Comparison of ENCODE assay signal across 14 cellular contexts in the genomic region with DNA sequence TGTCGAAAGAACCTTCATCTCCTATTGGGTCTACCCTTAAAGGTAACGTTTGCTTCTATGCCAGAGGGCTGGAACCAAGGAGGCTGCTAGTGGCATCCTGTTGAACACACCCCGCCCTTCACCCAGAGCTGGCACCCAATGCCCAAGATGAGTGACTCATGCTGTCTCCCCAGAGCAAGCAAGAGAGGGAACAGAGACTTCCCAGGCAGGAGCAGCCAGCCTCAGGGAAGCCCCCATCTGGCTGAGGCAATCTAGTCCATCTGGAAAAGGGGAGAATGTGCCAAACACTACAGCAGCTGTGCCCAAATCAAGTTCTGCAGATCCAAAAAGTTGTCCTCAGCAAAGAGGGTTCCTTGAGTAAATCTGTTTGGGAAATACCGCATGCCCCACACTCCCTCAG.
A peak's percentile ranks its signal among the peaks of the same experiment; 100 is the strongest.
DNase-seq lines count a peak whose midpoint lies in the region; ATAC-seq and TF ChIP-seq lines count a peak whose summit lies in the region.
"Had no signal": no experiment of that assay in that cellular context is flagged by ENCODE, and none has a peak within 500 bp of the region (broad histone marks: within the 10 kb centered on the region; RNA-seq: fewer than 3 reads in every experiment).

No MANE protein-coding gene starts in this region.

- no peak overlapping the region for H2AFZ ChIP-seq in smooth muscle cell (ENCODE audit: low read depth)

- no peaks in the 10 kb centered on the region for H3K9me3 ChIP-seq in naive thymus-derived CD4-positive, alpha-beta T cell (ENCODE audit: control insufficient read depth in 2 of 3, low read length in 3 of 3)
- no peaks in the 10 kb centered on the region for H3K9me3 ChIP-seq in smooth muscle cell (replicated peaks; ENCODE audit: low read depth)

- H3K36me3 Mint-ChIP-seq in naive thymus-derived CD4-positive, alpha-beta T cell, result peaks cover 0 to 21% (median 4%) of the 10 kb centered on the region in 5 donors
- H3K36me3 Mint-ChIP-seq: activated naive CD4-positive, alpha-beta T cell treated with anti-CD3 and anti-CD28 coated beads, Interleukin-2, amount 10 ng/mL, durations not matched to agents 7 days and 5 days had no signal

- no peaks in the 10 kb centered on the region for H4K20me1 ChIP-seq in smooth muscle cell (ENCODE audit: low read depth)

- intact Hi-C loops in naive thymus-derived CD4-positive, alpha-beta T cell (cut with micrococcal nuclease), result no loop called here

- no peaks in the 10 kb centered on the region for H3F3A ChIP-seq in smooth muscle cell (ENCODE audit: low read depth)

- CTCF ChIA-PET in naive thymus-derived CD4-positive, alpha-beta T cell (lab: Charles Lee), result no interaction called here

- TF ChIP-seq CTCF in epithelial cell of esophagus (IDR thresholded peaks at IDR 0.05; ENCODE audit: insufficient read depth, low read depth, low read length, missing control alignments), result no peak
- TF ChIP-seq CTCF in smooth muscle cell (IDR thresholded peaks at IDR 0.05; ENCODE audit: borderline replicate concordance, insufficient read depth, poor library complexity, severe bottlenecking), result no peak

- H3K27me3 ChIP-seq in naive thymus-derived CD4-positive, alpha-beta T cell (ENCODE audit: control insufficient read depth in 2 of 2, insufficient read depth in 2 of 2, low read length in 2 of 2), result no peaks in the 10 kb centered on the region
- peaks cover 17% of the 10 kb centered on the region for H3K27me3 ChIP-seq in smooth muscle cell (ENCODE audit: low read depth)
- H3K27me3 ChIP-seq: cardiac muscle cell, heart right ventricle had no signal

- peak; percentile 93 for DNase-seq in DMS 273 (lab: John Stamatoyannopoulos, UW; ENCODE audit: unreplicated experiment)
- peak; percentile 94 for DNase-seq in NCI-H1694 (lab: John Stamatoyannopoulos, UW)
- peak; percentile 44 for DNase-seq in epithelial cell of esophagus (ENCODE audit: low read depth)
- DNase-seq in naive thymus-derived CD4-positive, alpha-beta T cell, result no peak
- DNase-seq in NCI-H2227 (lab: John Stamatoyannopoulos, UW; ENCODE audit: unreplicated experiment), result no peak
- DNase-seq in mesenteric fat pad (ENCODE audit: low spot score), result no peak
- DNase-seq in stimulated activated naive CD8-positive, alpha-beta T cell treated with anti-CD3 and anti-CD28 coated beads, Interleukin-15, amount 100 ng/mL, for 72 hours, result no peak
- DNase-seq in smooth muscle cell (lab: John Stamatoyannopoulos, UW; ENCODE audit: unreplicated experiment), result no peak
- DNase-seq: activated naive CD4-positive, alpha-beta T cell treated with anti-CD3 and anti-CD28 coated beads, Interleukin-2, amount 10 ng/mL, durations not matched to agents 7 days and 5 days; heart right ventricle; NCI-H146 had no signal

- peaks cover 0 to 21% (median 11%) of the 10 kb centered on the region in 11 donors for H3K9me3 Mint-ChIP-seq in naive thymus-derived CD4-positive, alpha-beta T cell
- peaks cover 0 to 19% of the 10 kb centered on the region in 2 donors for H3K9me3 Mint-ChIP-seq in stimulated activated naive CD8-positive, alpha-beta T cell treated with anti-CD3 and anti-CD28 coated beads, Interleukin-15, amount 100 ng/mL, for 72 hours
- H3K9me3 Mint-ChIP-seq: activated naive CD4-positive, alpha-beta T cell treated with anti-CD3 and anti-CD28 coated beads, Interleukin-2, amount 10 ng/mL, durations not matched to agents 7 days and 5 days had no signal

- POLR2A ChIA-PET in naive thymus-derived CD4-positive, alpha-beta T cell (lab: Charles Lee), result no interaction called here

- H3K4me3 ChIP-seq in epithelial cell of esophagus (ENCODE audit: low read length) (no peak overlapping the region), smooth muscle cell (no peak overlapping the region)
- no peak overlapping the region for H3K4me3 ChIP-seq in naive thymus-derived CD4-positive, alpha-beta T cell (ENCODE audit: low read length)
- H3K4me3 ChIP-seq: cardiac muscle cell, heart right ventricle, SK-N-MC had no signal

- H3K36me3 ChIP-seq in naive thymus-derived CD4-positive, alpha-beta T cell (ENCODE audit: control insufficient read depth in 2 of 3, insufficient read depth in 3 of 3, low read length in 3 of 3), result no peaks in the 10 kb centered on the region
- H3K36me3 ChIP-seq in smooth muscle cell (ENCODE audit: low read depth), result no peaks in the 10 kb centered on the region
- H3K36me3 ChIP-seq: cardiac muscle cell, heart right ventricle had no signal

- no peak overlapping the region for H3K4me3 Mint-ChIP-seq in naive thymus-derived CD4-positive, alpha-beta T cell
- no peak overlapping the region for H3K4me3 Mint-ChIP-seq in stimulated activated naive CD8-positive, alpha-beta T cell treated with anti-CD3 and anti-CD28 coated beads, Interleukin-15, amount 100 ng/mL, for 72 hours
- H3K4me3 Mint-ChIP-seq: activated naive CD4-positive, alpha-beta T cell treated with anti-CD3 and anti-CD28 coated beads, Interleukin-2, amount 10 ng/mL, durations not matched to agents 7 days and 5 days; nephron had no signal

- H3K4me2 ChIP-seq in smooth muscle cell, result no peak overlapping the region

- no peak overlapping the region for H3K27ac Mint-ChIP-seq in naive thymus-derived CD4-positive, alpha-beta T cell
- H3K27ac Mint-ChIP-seq in stimulated activated naive CD8-positive, alpha-beta T cell treated with anti-CD3 and anti-CD28 coated beads, Interleukin-15, amount 100 ng/mL, for 72 hours, result no peak overlapping the region
- H3K27ac Mint-ChIP-seq: activated naive CD4-positive, alpha-beta T cell treated with anti-CD3 and anti-CD28 coated beads, Interleukin-2, amount 10 ng/mL, durations not matched to agents 7 days and 5 days; nephron had no signal

- peaks cover 0 to 11% (median 5%) of the 10 kb centered on the region in 7 donors for H3K4me1 Mint-ChIP-seq in naive thymus-derived CD4-positive, alpha-beta T cell
- H3K4me1 Mint-ChIP-seq in stimulated activated naive CD8-positive, alpha-beta T cell treated with anti-CD3 and anti-CD28 coated beads, Interleukin-15, amount 100 ng/mL, for 72 hours, result peaks cover 9% of the 10 kb centered on the region
- H3K4me1 Mint-ChIP-seq: nephron had no signal

- no peaks in the 10 kb centered on the region for H3K4me1 ChIP-seq in naive thymus-derived CD4-positive, alpha-beta T cell (ENCODE audit: control insufficient read depth in 2 of 2, insufficient read depth in 2 of 2, low read length in 2 of 2)
- no peaks in the 10 kb centered on the region for H3K4me1 ChIP-seq in smooth muscle cell (ENCODE audit: low read depth)

- H3K79me2 ChIP-seq in smooth muscle cell (ENCODE audit: low read depth), result no peaks in the 10 kb centered on the region

- 67% methylated on average over 4 of the region's 4 CpGs for WGBS in smooth muscle cell (ENCODE audit: low lambda C conversion rate)

- no peak overlapping the region for H3K27ac ChIP-seq in naive thymus-derived CD4-positive, alpha-beta T cell (ENCODE audit: low read depth, low read length)
- no peak overlapping the region for H3K27ac ChIP-seq in smooth muscle cell (ENCODE audit: low read depth)
- H3K27ac ChIP-seq: cardiac muscle cell, heart right ventricle, SK-N-MC had no signal

- H3K27me3 Mint-ChIP-seq in naive thymus-derived CD4-positive, alpha-beta T cell, result no peaks in the 10 kb centered on the region
- H3K27me3 Mint-ChIP-seq in stimulated activated naive CD8-positive, alpha-beta T cell treated with anti-CD3 and anti-CD28 coated beads, Interleukin-15, amount 100 ng/mL, for 72 hours, result no peaks in the 10 kb centered on the region

- H3K9ac ChIP-seq in smooth muscle cell (ENCODE audit: low read depth), result no peak overlapping the region

- peak; percentile 38 for ATAC-seq in naive thymus-derived CD4-positive, alpha-beta T cell
- ATAC-seq in stimulated activated naive CD8-positive, alpha-beta T cell treated with anti-CD3 and anti-CD28 coated beads, Interleukin-15, amount 100 ng/mL, for 72 hours, result no peak

Comparison
In these comparisons a context has a peak if more than half of its experiments do, and no peak if none do; other contexts are left out.
1. DNase-seq: peak in DMS 273 (single experiment), NCI-H1694 (single experiment) and epithelial cell of esophagus (single experiment); none in naive thymus-derived CD4-positive, alpha-beta T cell (0 of 9), NCI-H2227 (single experiment), mesenteric fat pad (single experiment), stimulated activated naive CD8-positive, alpha-beta T cell treated with anti-CD3 and anti-CD28 coated beads, Interleukin-15, amount 100 ng/mL, for 72 hours (0 of 2) and smooth muscle cell (single experiment).